16 cellular contexts compared by ENCODE assay signal in genomic region chr21:17598437-17598836, GRCh38. TPM values are rescaled to one million over a fixed set of nuclear protein-coding genes. Genes with fewer than 3 reads are reported as not detected.
A peak's percentile ranks its signal among the peaks of the same experiment; 100 is the strongest.
DNase-seq lines count a peak whose midpoint lies in the region; ATAC-seq and TF ChIP-seq lines count a peak whose summit lies in the region.
"Had no signal": no experiment of that assay in that cellular context is flagged by ENCODE, and none has a peak within 500 bp of the region (broad histone marks: within the 10 kb centered on the region; RNA-seq: fewer than 3 reads in every experiment).

No MANE protein-coding gene starts in this region.

- H3F3A ChIP-seq in MM.1S (ENCODE audit: insufficient read depth, low read length), result no peaks in the 10 kb centered on the region; the same call in 1 of the 2 replicates

- no peak for DNase-seq in MM.1S
- no peak for DNase-seq in epidermal melanocyte (ENCODE audit: insufficient read length, low spot score)
- no peak for DNase-seq in A673 (ENCODE audit: low spot score)
- DNase-seq in naive thymus-derived CD8-positive, alpha-beta T cell, result no peak
- no peak for DNase-seq in type B pancreatic cell (ENCODE audit: extremely low spot score, unreplicated experiment)
- DNase-seq: activated CD4-positive, alpha-beta T cell treated with anti-CD3 and anti-CD28 coated beads for 1 hour; NCI-H2171 treated with DMSO at 0.1 percent for 48 hours; SIG-M5; stimulated activated naive CD8-positive, alpha-beta T cell treated with anti-CD3 and anti-CD28 coated beads, Interleukin-15, amount 100 ng/mL, for 72 hours had no signal

- H3K4me2 ChIP-seq in MM.1S (ENCODE audit: low read depth, low read length), result no peak overlapping the region

- TF ChIP-seq CTCF in MM.1S (IDR thresholded peaks at IDR 0.05; ENCODE audit: low read length) (no peak), A673 (conservative IDR thresholded peaks at IDR 0.05; ENCODE audit: low read depth, low read length) (no peak), type B pancreatic cell (conservative IDR thresholded peaks at IDR 0.05) (no peak)

- H3K4me3 ChIP-seq in MM.1S (ENCODE audit: low read length) (no peak overlapping the region), A673 (ENCODE audit: low read depth, low read length, poor library complexity, severe bottlenecking) (no peak overlapping the region)
- H3K4me3 ChIP-seq: K562 had no signal

- H3K27me3 Mint-ChIP-seq in naive thymus-derived CD8-positive, alpha-beta T cell, result no peaks in the 10 kb centered on the region
- H3K27me3 Mint-ChIP-seq in type B pancreatic cell, result no peaks in the 10 kb centered on the region
- H3K27me3 Mint-ChIP-seq: dendritic cell treated with granulocyte-macrophage colony-stimulating factor and Interleukin-4, amounts not matched to agents 40 ng/mL and 50 ng/mL, for 4 days; stimulated activated naive CD8-positive, alpha-beta T cell treated with anti-CD3 and anti-CD28 coated beads, Interleukin-15, amount 100 ng/mL, for 72 hours had no signal

- H3K27me3 ChIP-seq in MM.1S (replicated peaks; ENCODE audit: insufficient read depth, low read length) (no peaks in the 10 kb centered on the region), A673 (replicated peaks; ENCODE audit: insufficient read depth, low read depth, low read length, poor library complexity) (no peaks in the 10 kb centered on the region)
- H3K27me3 ChIP-seq: neutrophil had no signal

- no peak overlapping the region for H3K9ac ChIP-seq in MM.1S (ENCODE audit: low read length)

- H3K27ac ChIP-seq in MM.1S (ENCODE audit: low read length) (peak overlapping the region; percentile 15; the same call in 1 of the 2 replicates), A673 (ENCODE audit: low read depth, low read length, poor library complexity, severe bottlenecking) (no peak overlapping the region)
- H3K27ac ChIP-seq: neutrophil had no signal

- no peaks in the 10 kb centered on the region for H3K9me3 Mint-ChIP-seq in naive thymus-derived CD8-positive, alpha-beta T cell
- no peaks in the 10 kb centered on the region for H3K9me3 Mint-ChIP-seq in type B pancreatic cell
- H3K9me3 Mint-ChIP-seq: dendritic cell treated with granulocyte-macrophage colony-stimulating factor and Interleukin-4, amounts not matched to agents 40 ng/mL and 50 ng/mL, for 4 days; stimulated activated naive CD8-positive, alpha-beta T cell treated with anti-CD3 and anti-CD28 coated beads, Interleukin-15, amount 100 ng/mL, for 72 hours had no signal

- peak; percentile 77 for ATAC-seq in GM18858 (IDR thresholded peaks at IDR 0.05; ENCODE audit: unreplicated experiment)
- ATAC-seq in GM19467 (IDR thresholded peaks at IDR 0.05; ENCODE audit: unreplicated experiment), result peak; percentile 58
- ATAC-seq in HG02885 (IDR thresholded peaks at IDR 0.05; ENCODE audit: poor library complexity, unreplicated experiment), result peak; percentile 82
- no peak for ATAC-seq in naive thymus-derived CD8-positive, alpha-beta T cell
- ATAC-seq: K562; left lobe of liver; stimulated activated naive CD8-positive, alpha-beta T cell treated with anti-CD3 and anti-CD28 coated beads, Interleukin-15, amount 100 ng/mL, for 72 hours had no signal

- no peak overlapping the region for H3K4me3 Mint-ChIP-seq in naive thymus-derived CD8-positive, alpha-beta T cell
- no peak overlapping the region for H3K4me3 Mint-ChIP-seq in type B pancreatic cell
- H3K4me3 Mint-ChIP-seq: dendritic cell treated with granulocyte-macrophage colony-stimulating factor and Interleukin-4, amounts not matched to agents 40 ng/mL and 50 ng/mL, for 4 days; stimulated activated naive CD8-positive, alpha-beta T cell treated with anti-CD3 and anti-CD28 coated beads, Interleukin-15, amount 100 ng/mL, for 72 hours had no signal

- H3K9me3 ChIP-seq in MM.1S (replicated peaks; ENCODE audit: insufficient read depth, low read length), result no peaks in the 10 kb centered on the region
- no peaks in the 10 kb centered on the region for H3K9me3 ChIP-seq in A673 (ENCODE audit: low read depth, low read length, poor library complexity, severe bottlenecking)
- H3K9me3 ChIP-seq: neutrophil had no signal

- intact Hi-C loops in A673 (cut with micrococcal nuclease; ENCODE audit: unreplicated experiment), result no loop called here

- POLR2A ChIA-PET in A673 (lab: Charles Lee; ENCODE audit: low non-redundant PET), result interaction anchor here (0.9 kb wide), 1 partner anchor 10 kb away, joined by 11 read pairs; no protein-coding TSS in a partner anchor
- POLR2A ChIA-PET in naive thymus-derived CD8-positive, alpha-beta T cell (lab: Charles Lee), result no interaction called here

- no peak overlapping the region for H3K27ac Mint-ChIP-seq in naive thymus-derived CD8-positive, alpha-beta T cell
- no peak overlapping the region for H3K27ac Mint-ChIP-seq in type B pancreatic cell
- H3K27ac Mint-ChIP-seq: dendritic cell treated with granulocyte-macrophage colony-stimulating factor and Interleukin-4, amounts not matched to agents 40 ng/mL and 50 ng/mL, for 4 days; stimulated activated naive CD8-positive, alpha-beta T cell treated with anti-CD3 and anti-CD28 coated beads, Interleukin-15, amount 100 ng/mL, for 72 hours had no signal

- H3K36me3 ChIP-seq in MM.1S (replicated peaks; ENCODE audit: insufficient read depth, low read length) (peaks cover 19% of the 10 kb centered on the region), A673 (ENCODE audit: insufficient read depth, low read length, poor library complexity, severe bottlenecking) (peaks cover 96% of the 10 kb centered on the region)

- peaks cover 0 to 3% (median 0%) of the 10 kb centered on the region in 4 donors for H3K4me1 Mint-ChIP-seq in naive thymus-derived CD8-positive, alpha-beta T cell
- H3K4me1 Mint-ChIP-seq in type B pancreatic cell (ENCODE audit: unreplicated experiment), result no peaks in the 10 kb centered on the region

- no peaks in the 10 kb centered on the region for H3K9me2 ChIP-seq in MM.1S (replicated peaks; ENCODE audit: insufficient read depth, low read length)

- H3K4me1 ChIP-seq in MM.1S (ENCODE audit: low read length), result 0 out of 2 replicates have a peak, but pooled peaks cover 3% of the 10 kb centered on the region
- H3K4me1 ChIP-seq in A673 (ENCODE audit: insufficient read depth, low read length, poor library complexity, severe bottlenecking), result no peaks in the 10 kb centered on the region

- peaks cover 3 to 76% (median 36%) of the 10 kb centered on the region in 3 donors for H3K36me3 Mint-ChIP-seq in naive thymus-derived CD8-positive, alpha-beta T cell
- H3K36me3 Mint-ChIP-seq in type B pancreatic cell, result peaks cover 48% of the 10 kb centered on the region

- CTCF ChIA-PET in A673 (lab: Charles Lee), result no interaction called here

- BruUV-seq in A673 (replicated peaks; lab: Mats Ljungman, UMichigan), result no TSS peak

- peaks cover 53% of the 10 kb centered on the region for H3K79me2 ChIP-seq in MM.1S (ENCODE audit: low read length)

- H4K20me1 ChIP-seq in MM.1S (ENCODE audit: insufficient read depth, low read length), result no peaks in the 10 kb centered on the region

- no peak overlapping the region for H2AFZ ChIP-seq in MM.1S (ENCODE audit: low read length)

RNA-seq across cellular contexts. Expression of gene BTG3, which starts 14.3 kb away (rescaled TPM):
- total RNA-seq in A673 (2021) (63.0 and 76.8 TPM in 2 replicates), type B pancreatic cell (ENCODE audit: low replicate concordance) (37.5 and 47.9 TPM in 2 replicates)
- 10 to 100 TPM; 15.6 to 17.7 TPM for total RNA-seq in naive thymus-derived CD8-positive, alpha-beta T cell
- 1 to 10 TPM; 4.2 to 7.1 (median 5.2) TPM for polyA plus RNA-seq in naive thymus-derived CD8-positive, alpha-beta T cell

Comparison
In these comparisons a context has a peak if more than half of its experiments do, and no peak if none do; other contexts are left out.
1. ATAC-seq: peak in GM18858 (single experiment), GM19467 (single experiment) and HG02885 (single experiment); none in naive thymus-derived CD8-positive, alpha-beta T cell (0 of 2).